11 cellular contexts compared by ENCODE assay signal in the genomic region with DNA sequence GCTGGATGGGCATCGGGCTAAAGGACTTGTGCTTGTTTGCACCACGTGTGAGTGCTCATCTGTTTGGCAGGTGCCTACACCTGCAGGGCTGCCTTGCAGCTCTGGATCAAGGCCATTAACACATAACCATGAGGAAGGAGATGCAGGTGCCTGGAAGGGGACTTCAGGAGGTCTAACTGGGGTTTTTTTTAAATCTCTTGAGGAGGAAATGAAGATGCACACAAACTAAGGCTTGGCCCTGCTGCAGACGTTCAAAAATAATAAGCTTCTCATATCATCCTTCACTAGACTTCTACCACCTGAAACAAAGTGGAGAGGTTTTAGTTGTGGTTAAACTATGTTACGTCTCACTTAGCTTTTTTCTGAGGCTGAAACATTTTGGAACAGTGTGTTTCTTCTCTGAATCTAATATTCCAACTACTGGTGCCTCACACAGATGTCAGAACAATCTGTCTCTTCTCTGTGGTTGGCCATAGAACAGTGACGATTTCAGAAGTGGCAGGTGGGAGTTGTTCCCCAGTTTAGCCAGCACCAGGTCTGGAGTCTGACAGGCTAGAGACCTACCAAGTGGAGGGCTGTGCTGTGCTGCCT.
DNase-seq lines count a peak whose midpoint lies in the region; ATAC-seq lines count a peak whose summit lies in the region.
"Had no signal": no experiment of that assay in that cellular context is flagged by ENCODE, and none has a peak within 500 bp of the region (broad histone marks: within the 10 kb centered on the region; RNA-seq: fewer than 3 reads in every experiment).

No MANE protein-coding gene starts in this region.

- no peaks in the 10 kb centered on the region for H3K4me1 Mint-ChIP-seq in T-helper 2 cell treated with Interferon-gamma antibody and Interleukin-4, amounts not matched to agents 5 μg/mL and 100 μg/mL, for 36 hours (ENCODE audit: low read depth)

- no peaks in the 10 kb centered on the region for H3K9me3 Mint-ChIP-seq in T-helper 2 cell treated with Interferon-gamma antibody and Interleukin-4, amounts not matched to agents 5 μg/mL and 100 μg/mL, for 36 hours

- H3K27ac ChIP-seq in substantia nigra (ENCODE audit: low read depth, low read length, poor library complexity, severe bottlenecking): no peak overlapping the region
- H3K27ac ChIP-seq: suprapubic skin had no signal

- peak; percentile 75 for DNase-seq in COLO668 (lab: John Stamatoyannopoulos, UW; ENCODE audit: unreplicated experiment)
- peak; percentile 77 for DNase-seq in NCI-H510A treated with DMSO at 0.1 percent for 48 hours (lab: John Stamatoyannopoulos, UW)
- no peak for DNase-seq in T-helper 2 cell treated with Interferon-gamma antibody and Interleukin-4, amounts not matched to agents 5 μg/mL and 100 μg/mL, for 36 hours (ENCODE audit: low spot score)
- DNase-seq in substantia nigra (lab: John Stamatoyannopoulos, UW): no peak
- DNase-seq in hippocampal formation (lab: John Stamatoyannopoulos, UW): no peak
- no peak for DNase-seq in stimulated activated CD4-positive, alpha-beta T cell treated with anti-CD3 and anti-CD28 coated beads, Interleukin-1b, Interleukin-23, amount 100 ng/mL, for 48 hours
- DNase-seq: effector memory CD4-positive, alpha-beta T cell; OCI-M1 had no signal

- ATAC-seq in GM19023 (IDR thresholded peaks at IDR 0.05; ENCODE audit: unreplicated experiment): peak; percentile 52
- peak; percentile 55 for ATAC-seq in HG02884 (IDR thresholded peaks at IDR 0.05; ENCODE audit: unreplicated experiment)

- H3K27ac Mint-ChIP-seq in T-helper 2 cell treated with Interferon-gamma antibody and Interleukin-4, amounts not matched to agents 5 μg/mL and 100 μg/mL, for 36 hours: no peak overlapping the region

- H3K36me3 Mint-ChIP-seq in T-helper 2 cell treated with Interferon-gamma antibody and Interleukin-4, amounts not matched to agents 5 μg/mL and 100 μg/mL, for 36 hours (ENCODE audit: low read depth): peaks cover 6% of the 10 kb centered on the region

- peaks cover 24% of the 10 kb centered on the region for H3K27me3 Mint-ChIP-seq in T-helper 2 cell treated with Interferon-gamma antibody and Interleukin-4, amounts not matched to agents 5 μg/mL and 100 μg/mL, for 36 hours (ENCODE audit: low read depth)

- no peak overlapping the region for H3K4me3 Mint-ChIP-seq in T-helper 2 cell treated with Interferon-gamma antibody and Interleukin-4, amounts not matched to agents 5 μg/mL and 100 μg/mL, for 36 hours

Comparison
In these comparisons a context has a peak if more than half of its experiments do, and no peak if none do; other contexts are left out.
1. DNase-seq: peak in COLO668 (single experiment) and NCI-H510A treated with DMSO at 0.1 percent for 48 hours (single experiment); none in T-helper 2 cell treated with Interferon-gamma antibody and Interleukin-4, amounts not matched to agents 5 μg/mL and 100 μg/mL, for 36 hours (single experiment), substantia nigra (0 of 49), hippocampal formation (0 of 2) and stimulated activated CD4-positive, alpha-beta T cell treated with anti-CD3 and anti-CD28 coated beads, Interleukin-1b, Interleukin-23, amount 100 ng/mL, for 48 hours (single experiment).